8 cellular contexts compared by ENCODE assay signal in genomic region chr2:101253713-101254085, GRCh38. TPM values are rescaled to one million over a fixed set of nuclear protein-coding genes. Genes with fewer than 3 reads are reported as not detected.
DNase-seq lines count a peak whose midpoint lies in the region; TF ChIP-seq lines count a peak whose summit lies in the region.

No MANE protein-coding gene starts in this region.

- no peak overlapping the region for H3K27ac ChIP-seq in ACC112 (ENCODE audit: low read depth, low read length)
- no peak overlapping the region for H3K27ac ChIP-seq in HUES64 (ENCODE audit: low read depth, low read length)
- H3K27ac ChIP-seq in mucosa of rectum (ENCODE audit: low read depth in 2 of 2, low read length in 2 of 2) = peak overlapping the region; percentile 92 to 95

- 34% methylated on average over 11 of the region's 11 CpGs for WGBS in HUES64

- H2AFZ ChIP-seq in ACC112 (ENCODE audit: low read length, unreplicated experiment) = no peak overlapping the region

- peak overlapping the region; percentile 87 for H3K9ac ChIP-seq in HUES64 (ENCODE audit: low read depth, low read length)
- peak overlapping the region; percentile 94 to 97 for H3K9ac ChIP-seq in mucosa of rectum (ENCODE audit: low read depth in 1 of 2, low read length in 2 of 2)

- DNase-seq in cardiac fibroblast (ENCODE audit: low read depth in 2 of 2) (peak in 1 of 2 donors; percentile 15), glomerular visceral epithelial cell (ENCODE audit: extremely low spot score) (no peak), LoVo (ENCODE audit: low spot score) (no peak), kidney glomerular epithelial cell (lab: John Stamatoyannopoulos, UW) (no peak), GM10266 (ENCODE audit: extremely low spot score) (no peak)

- H3K79me2 ChIP-seq in ACC112 (ENCODE audit: control insufficient read depth, insufficient read depth, low read length, unreplicated experiment) = peaks cover 39% of the 10 kb centered on the region

- H3K4me1 ChIP-seq in ACC112 (ENCODE audit: control insufficient read depth, insufficient read depth, low read length, unreplicated experiment) = peaks cover 24% of the 10 kb centered on the region
- peaks cover 21% of the 10 kb centered on the region for H3K4me1 ChIP-seq in HUES64 (ENCODE audit: insufficient read depth, low read length)
- H3K4me1 ChIP-seq in mucosa of rectum (ENCODE audit: control insufficient read depth in 2 of 2, insufficient read depth in 2 of 2, low read length in 2 of 2) = peaks cover 23 to 28% of the 10 kb centered on the region in 2 donors

- H3K9me3 ChIP-seq in HUES64 (ENCODE audit: insufficient read depth, low read depth, low read length) (no peaks in the 10 kb centered on the region), mucosa of rectum (ENCODE audit: control insufficient read depth in 2 of 2, low read length in 2 of 2) (no peaks in the 10 kb centered on the region)

- H3K36me3 ChIP-seq in ACC112 (ENCODE audit: insufficient read depth, low read length) = peaks cover under 1% of the 10 kb centered on the region; the same call in 1 of the 2 replicates
- peaks cover 12% of the 10 kb centered on the region for H3K36me3 ChIP-seq in HUES64 (ENCODE audit: insufficient read depth, low read length)
- peaks cover under 1 to 8% of the 10 kb centered on the region in 2 donors for H3K36me3 ChIP-seq in mucosa of rectum (ENCODE audit: control insufficient read depth in 2 of 2, insufficient read depth in 2 of 2, low read length in 2 of 2)

- H3K27me3 ChIP-seq in ACC112 (ENCODE audit: insufficient read depth, low read length) (no peaks in the 10 kb centered on the region), HUES64 (ENCODE audit: insufficient read depth, low read length) (no peaks in the 10 kb centered on the region), mucosa of rectum (ENCODE audit: control insufficient read depth in 2 of 2, insufficient read depth in 2 of 2, low read length in 2 of 2) (no peaks in the 10 kb centered on the region)

- no peak for TF ChIP-seq CTCF in cardiac fibroblast (IDR thresholded peaks at IDR 0.05; ENCODE audit: low read depth, low read length)
- TF ChIP-seq CTCF in GM10266 (IDR thresholded peaks at IDR 0.05; ENCODE audit: control insufficient read depth, insufficient read depth, low read depth, missing control alignments) = no peak

- peak overlapping the region; percentile 97 for H3K4me3 ChIP-seq in ACC112 (ENCODE audit: low read depth, low read length)
- peak overlapping the region; percentile 99 for H3K4me3 ChIP-seq in HUES64 (ENCODE audit: low read length)
- peak overlapping the region; percentile 93 to 97 for H3K4me3 ChIP-seq in cardiac fibroblast (replicated peaks in 1 of 2; ENCODE audit: low read depth in 2 of 2, low read length in 2 of 2)
- H3K4me3 ChIP-seq in mucosa of rectum (ENCODE audit: low read length in 2 of 2) = peak overlapping the region; percentile 94 to 97

RNA-seq across cellular contexts. Expression of gene CNOT11, which starts 1.0 kb away (rescaled TPM):
- polyA plus RNA-seq in HUES64 (2013, experiment 1 of 2) = 37.5 TPM
- 40.3 TPM for polyA plus RNA-seq in HUES64 (2013, experiment 2 of 2)

RNA-seq across cellular contexts. Expression of gene RNF149, which starts 54.8 kb away (rescaled TPM):
- polyA plus RNA-seq in HUES64 (2013, experiment 1 of 2) = 14.5 TPM
- 16.4 TPM for polyA plus RNA-seq in HUES64 (2013, experiment 2 of 2)

Comparison
In these comparisons a context has a peak if more than half of its experiments do, and no peak if none do; other contexts are left out.
1. H3K27ac ChIP-seq: peak in mucosa of rectum (2 of 2); none in ACC112 (single experiment) and HUES64 (single experiment).
2. Peak in every context shown above with its lines, with median percentiles within 50 percentile points of each other: H3K4me3 ChIP-seq.